8 cellular contexts compared by ENCODE assay signal in the genomic region with DNA sequence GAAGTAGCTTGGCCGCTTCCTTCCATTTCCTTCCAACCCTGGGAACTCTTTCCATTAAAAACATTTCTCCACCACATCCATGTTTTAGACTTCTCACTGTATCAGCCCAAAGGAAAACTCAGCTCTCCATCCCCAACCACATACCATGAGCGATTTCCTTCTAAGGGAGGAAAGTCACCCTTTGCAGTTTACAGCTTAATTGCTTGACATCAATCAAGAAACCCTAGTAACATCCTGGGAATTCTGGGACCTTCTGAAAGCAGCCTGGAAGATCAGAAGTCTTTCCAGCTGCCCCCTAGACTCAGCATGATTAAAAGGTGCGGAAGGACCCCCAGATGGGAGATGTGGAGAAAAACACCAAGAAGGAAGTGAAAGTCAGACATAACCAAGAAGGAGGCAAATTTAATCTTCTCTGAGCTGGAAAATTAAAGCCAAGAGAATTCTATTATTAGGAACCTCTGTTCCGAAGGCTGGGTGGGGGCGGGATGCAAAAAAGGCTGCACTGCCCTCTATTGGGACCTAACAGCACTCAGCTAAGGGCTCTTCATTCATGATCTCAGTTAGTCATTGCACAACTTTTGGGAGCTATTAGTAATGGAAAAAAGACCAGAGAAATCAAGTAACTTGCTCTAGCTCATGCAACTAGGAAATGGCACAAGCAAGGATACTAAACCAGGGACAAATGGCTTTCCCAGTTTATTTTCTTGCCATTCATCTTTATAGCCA.
A peak's percentile ranks its signal among the peaks of the same experiment; 100 is the strongest.
DNase-seq lines count a peak whose midpoint lies in the region; ATAC-seq and TF ChIP-seq lines count a peak whose summit lies in the region.

No MANE protein-coding gene starts in this region.

- H3K27me3 Mint-ChIP-seq in progenitor cell of endocrine pancreas, result peaks cover 30% of the 10 kb centered on the region

- H3K4me3 Mint-ChIP-seq in progenitor cell of endocrine pancreas (ENCODE audit: low read depth), result no peak overlapping the region

- no peak overlapping the region for H3K27ac Mint-ChIP-seq in progenitor cell of endocrine pancreas

- H3K4me1 Mint-ChIP-seq in progenitor cell of endocrine pancreas (ENCODE audit: low read depth), result peaks cover 7% of the 10 kb centered on the region

- DNase-seq in Caki2 (ENCODE audit: low read depth) (peak; percentile 3), HT-29 (ENCODE audit: low spot score) (peak; percentile 52), SW 1271 (lab: John Stamatoyannopoulos, UW) (peak; percentile 6 to 36), foreskin keratinocyte (peak; percentile 71 to 89), progenitor cell of endocrine pancreas (ENCODE audit: low spot score, unreplicated experiment) (no peak), NCI-H187 treated with DMSO at 0.1 percent for 48 hours (lab: John Stamatoyannopoulos, UW) (no peak)

- peaks cover 5% of the 10 kb centered on the region for H3K4me1 ChIP-seq in foreskin keratinocyte

- H3K27me3 ChIP-seq in foreskin keratinocyte, result no peaks in the 10 kb centered on the region

- no peaks in the 10 kb centered on the region for H3K36me3 Mint-ChIP-seq in progenitor cell of endocrine pancreas (ENCODE audit: insufficient read depth)

- H3K9me3 Mint-ChIP-seq in progenitor cell of endocrine pancreas (ENCODE audit: low read depth), result no peaks in the 10 kb centered on the region

- peak; percentile 82 for ATAC-seq in foreskin keratinocyte
- ATAC-seq in HG02798 (IDR thresholded peaks at IDR 0.05; ENCODE audit: poor library complexity, unreplicated experiment), result no peak
- no peak for ATAC-seq in GM18868 (IDR thresholded peaks at IDR 0.05; ENCODE audit: unreplicated experiment)

- in situ Hi-C loops in Caki2 (cut with HindIII; ENCODE audit: low pct_unique_long_range_greater_than_20kb, low sequenced_read_pairs), result no loop called here

- TF ChIP-seq CTCF in foreskin keratinocyte (conservative IDR thresholded peaks at IDR 0.05), result peak; percentile 91
- peak; percentile 58 for TF ChIP-seq CTCF in progenitor cell of endocrine pancreas (IDR thresholded peaks at IDR 0.05; ENCODE audit: unreplicated experiment)

- H3K27ac ChIP-seq in foreskin keratinocyte, result no peak overlapping the region

Comparison
In these comparisons a context has a peak if more than half of its experiments do, and no peak if none do; other contexts are left out.
1. DNase-seq: peak in Caki2 (single experiment), HT-29 (single experiment), SW 1271 (2 of 2) and foreskin keratinocyte (2 of 2); none in progenitor cell of endocrine pancreas (single experiment) and NCI-H187 treated with DMSO at 0.1 percent for 48 hours (single experiment).